ENCODE assay signal across 25 cellular contexts in the genomic region with DNA sequence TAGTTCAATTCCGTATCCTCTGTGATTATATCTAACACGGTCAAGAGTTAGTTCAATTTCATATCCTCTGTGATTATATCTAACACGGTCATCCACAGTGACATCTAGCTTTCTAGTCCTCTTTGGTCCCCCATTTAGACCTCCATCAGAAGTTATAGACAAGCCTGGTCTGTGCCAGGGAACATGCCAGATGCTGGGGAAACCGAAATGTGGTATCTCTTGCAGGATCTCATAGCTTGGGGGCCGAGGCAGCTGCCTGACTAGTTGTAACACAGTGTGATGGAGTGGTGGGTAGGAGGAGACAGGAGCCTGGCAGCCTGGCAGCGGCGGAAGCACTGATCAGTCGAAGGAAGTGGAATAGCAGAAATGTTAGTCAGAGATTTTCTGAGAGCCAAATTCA. TPM values are rescaled to one million over a fixed set of nuclear protein-coding genes. Genes with fewer than 3 reads are reported as not detected.
"Had no signal": no experiment of that assay in that cellular context is flagged by ENCODE, and none has a peak within 500 bp of the region (broad histone marks: within the 10 kb centered on the region; RNA-seq: fewer than 3 reads in every experiment).

No MANE protein-coding gene starts in this region.

- H3K9me3 ChIP-seq: Peyer's patch, SJSA1 had no signal

- H3K27ac Mint-ChIP-seq: activated naive CD4-positive, alpha-beta T cell treated with anti-CD3 and anti-CD28 coated beads for 36 hours; activated naive CD8-positive, alpha-beta T cell; T-helper 17 cell; WTC11 had no signal

- ATAC-seq: K562, T-helper 17 cell, WTC11 had no signal

- H3K4me1 Mint-ChIP-seq: T-helper 17 cell had no signal

- H3K4me3 Mint-ChIP-seq: activated naive CD4-positive, alpha-beta T cell treated with anti-CD3 and anti-CD28 coated beads for 36 hours; activated naive CD8-positive, alpha-beta T cell; T-helper 17 cell; WTC11 had no signal

- DNase-seq: activated CD4-positive, alpha-beta T cell treated with anti-CD3 and anti-CD28 coated beads for 48 hours; activated CD4-positive, alpha-beta T cell treated with anti-CD3 and anti-CD28 coated beads, Interleukin-2, amount 50 U/mL, for 48 hours; activated CD4-positive, CD25-positive, alpha-beta regulatory T cell treated with anti-CD3 and anti-CD28 coated beads, Interleukin-2, amount 50 U/mL, for 72 hours; activated gamma-delta T cell; activated naive CD4-positive, alpha-beta T cell treated with anti-CD3 and anti-CD28 coated beads for 36 hours; activated T-cell treated with anti-CD3 and anti-CD28 coated beads, Interleukin-2, amount 50 U/mL, for 1 hour; amygdala; cerebellar nuclear complex; Kasumi-1; MV-4-11; NCI-H1105; NCI-H1436; NCI-H1694 treated with DMSO at 0.1 percent for 48 hours; NCI-H2029 treated with DMSO at 0.1 percent for 48 hours; NCI-H510A treated with DMSO at 0.1 percent for 48 hours; NCI-H69; NK-92 treated with Interleukin-12 subunit alpha and Interleukin-12 subunit beta, amount 100 ng/mL, for 24 hours; Peyer's patch; SHP77; T-helper 17 cell; T-helper 9 cell had no signal

- H3K4me3 ChIP-seq: K562, Peyer's patch, SJSA1 had no signal

- H3K27ac ChIP-seq: Peyer's patch, SJSA1 had no signal

- H3K4me1 ChIP-seq: Peyer's patch, SJSA1 had no signal

- H3K9me3 Mint-ChIP-seq: activated naive CD4-positive, alpha-beta T cell treated with anti-CD3 and anti-CD28 coated beads for 36 hours; WTC11 had no signal

- H3K36me3 ChIP-seq: Peyer's patch, SJSA1 had no signal

- H3K27me3 ChIP-seq: Peyer's patch, SJSA1 had no signal

- H3K36me3 Mint-ChIP-seq: activated naive CD8-positive, alpha-beta T cell; WTC11 had no signal

RNA-seq across cellular contexts. Expression of gene SMOC2, which starts 13.8 kb away (rescaled TPM):
- total RNA-seq: activated naive CD4-positive, alpha-beta T cell treated with anti-CD3 and anti-CD28 coated beads for 36 hours; SJSA1; T-helper 17 cell had no signal
